In the genomic region with DNA sequence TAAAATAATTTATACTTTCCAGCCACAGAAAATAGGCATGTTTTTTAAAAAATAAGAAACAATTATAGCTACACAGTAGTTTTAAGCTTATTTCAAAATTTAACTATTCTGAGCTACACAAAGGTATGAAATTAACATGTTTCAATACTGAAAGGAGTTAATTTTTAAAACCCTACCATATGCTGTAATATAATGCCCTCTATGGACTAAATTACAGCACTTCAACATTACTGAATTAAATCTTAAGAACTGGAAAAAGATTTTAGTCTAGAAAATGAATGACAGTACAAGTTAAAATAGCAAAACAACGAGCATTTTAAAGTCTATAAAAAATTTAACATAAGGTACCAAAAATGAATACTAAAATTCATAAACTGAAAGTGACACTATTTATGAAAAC, we compare ENCODE assay signal across 2 cellular contexts.
TF ChIP-seq lines count a peak whose summit lies in the region.

No MANE protein-coding gene starts in this region.

TF ChIP-seq in SK-N-SH, 30 proteins besides CTCF, POLR2A, EP300 and RAD21 (continued from another document):
- TF ChIP-seq, protein P1, sequence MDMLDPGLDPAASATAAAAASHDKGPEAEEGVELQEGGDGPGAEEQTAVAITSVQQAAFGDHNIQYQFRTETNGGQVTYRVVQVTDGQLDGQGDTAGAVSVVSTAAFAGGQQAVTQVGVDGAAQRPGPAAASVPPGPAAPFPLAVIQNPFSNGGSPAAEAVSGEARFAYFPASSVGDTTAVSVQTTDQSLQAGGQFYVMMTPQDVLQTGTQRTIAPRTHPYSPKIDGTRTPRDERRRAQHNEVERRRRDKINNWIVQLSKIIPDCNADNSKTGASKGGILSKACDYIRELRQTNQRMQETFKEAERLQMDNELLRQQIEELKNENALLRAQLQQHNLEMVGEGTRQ (IDR thresholded peaks at IDR 0.05; ENCODE audit: borderline replicate concordance, low read depth, low read length) = no peak
- TF ChIP-seq TCF12 (IDR thresholded peaks at IDR 0.05) = no peak
- no peak for TF ChIP-seq EZH2phosphoT487 (IDR thresholded peaks at IDR 0.05; ENCODE audit: borderline replicate concordance, low read depth)
- TF ChIP-seq GABPA (IDR thresholded peaks at IDR 0.05; ENCODE audit: low read depth) = no peak
- no peak for TF ChIP-seq NFIC (IDR thresholded peaks at IDR 0.05; ENCODE audit: borderline replicate concordance)
- no peak for TF ChIP-seq ELF1 (IDR thresholded peaks at IDR 0.05)
- TF ChIP-seq, protein P2, sequence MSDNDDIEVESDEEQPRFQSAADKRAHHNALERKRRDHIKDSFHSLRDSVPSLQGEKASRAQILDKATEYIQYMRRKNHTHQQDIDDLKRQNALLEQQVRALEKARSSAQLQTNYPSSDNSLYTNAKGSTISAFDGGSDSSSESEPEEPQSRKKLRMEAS (IDR thresholded peaks at IDR 0.05; ENCODE audit: low read depth) = no peak
TF ChIP-seq in SK-N-SH: peak in this region for 0.

TF ChIP-seq in SK-N-SH treated with all-trans-retinoic acid at 6 μM for 48 hours, 23 proteins besides CTCF, POLR2A, EP300 and RAD21 (continued from another document):
- TF ChIP-seq GLIS3 (CRISPR knock-in tag; IDR thresholded peaks at IDR 0.05) (no peak), PPARA (CRISPR knock-in tag; IDR thresholded peaks at IDR 0.05; ENCODE audit: borderline replicate concordance) (no peak), CSDC2 (CRISPR knock-in tag; IDR thresholded peaks at IDR 0.05) (no peak), ZNF70 (CRISPR knock-in tag; IDR thresholded peaks at IDR 0.05) (no peak), TCF4 (CRISPR knock-in tag; IDR thresholded peaks at IDR 0.05; ENCODE audit: borderline replicate concordance) (no peak), ZFP3 (CRISPR knock-in tag; IDR thresholded peaks at IDR 0.05) (no peak), RARB (CRISPR knock-in tag; IDR thresholded peaks at IDR 0.05) (no peak), ZFP30 (CRISPR knock-in tag; IDR thresholded peaks at IDR 0.05) (no peak), ISL1 (CRISPR knock-in tag; IDR thresholded peaks at IDR 0.05) (no peak)
- TF ChIP-seq, protein P3, sequence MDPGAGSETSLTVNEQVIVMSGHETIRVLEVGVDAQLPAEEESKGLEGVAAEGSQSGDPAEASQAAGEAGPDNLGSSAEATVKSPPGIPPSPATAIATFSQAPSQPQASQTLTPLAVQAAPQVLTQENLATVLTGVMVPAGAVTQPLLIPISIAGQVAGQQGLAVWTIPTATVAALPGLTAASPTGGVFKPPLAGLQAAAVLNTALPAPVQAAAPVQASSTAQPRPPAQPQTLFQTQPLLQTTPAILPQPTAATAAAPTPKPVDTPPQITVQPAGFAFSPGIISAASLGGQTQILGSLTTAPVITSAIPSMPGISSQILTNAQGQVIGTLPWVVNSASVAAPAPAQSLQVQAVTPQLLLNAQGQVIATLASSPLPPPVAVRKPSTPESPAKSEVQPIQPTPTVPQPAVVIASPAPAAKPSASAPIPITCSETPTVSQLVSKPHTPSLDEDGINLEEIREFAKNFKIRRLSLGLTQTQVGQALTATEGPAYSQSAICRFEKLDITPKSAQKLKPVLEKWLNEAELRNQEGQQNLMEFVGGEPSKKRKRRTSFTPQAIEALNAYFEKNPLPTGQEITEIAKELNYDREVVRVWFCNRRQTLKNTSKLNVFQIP (CRISPR knock-in tag; IDR thresholded peaks at IDR 0.05; ENCODE audit: borderline replicate concordance, low read depth) = no peak
- TF ChIP-seq, protein P4, sequence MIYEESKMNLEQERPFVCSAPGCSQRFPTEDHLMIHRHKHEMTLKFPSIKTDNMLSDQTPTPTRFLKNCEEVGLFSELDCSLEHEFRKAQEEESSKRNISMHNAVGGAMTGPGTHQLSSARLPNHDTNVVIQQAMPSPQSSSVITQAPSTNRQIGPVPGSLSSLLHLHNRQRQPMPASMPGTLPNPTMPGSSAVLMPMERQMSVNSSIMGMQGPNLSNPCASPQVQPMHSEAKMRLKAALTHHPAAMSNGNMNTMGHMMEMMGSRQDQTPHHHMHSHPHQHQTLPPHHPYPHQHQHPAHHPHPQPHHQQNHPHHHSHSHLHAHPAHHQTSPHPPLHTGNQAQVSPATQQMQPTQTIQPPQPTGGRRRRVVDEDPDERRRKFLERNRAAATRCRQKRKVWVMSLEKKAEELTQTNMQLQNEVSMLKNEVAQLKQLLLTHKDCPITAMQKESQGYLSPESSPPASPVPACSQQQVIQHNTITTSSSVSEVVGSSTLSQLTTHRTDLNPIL (CRISPR knock-in tag; IDR thresholded peaks at IDR 0.05; ENCODE audit: low read depth) = no peak
